Comparison of ENCODE assay signal across 22 cellular contexts in the genomic region with DNA sequence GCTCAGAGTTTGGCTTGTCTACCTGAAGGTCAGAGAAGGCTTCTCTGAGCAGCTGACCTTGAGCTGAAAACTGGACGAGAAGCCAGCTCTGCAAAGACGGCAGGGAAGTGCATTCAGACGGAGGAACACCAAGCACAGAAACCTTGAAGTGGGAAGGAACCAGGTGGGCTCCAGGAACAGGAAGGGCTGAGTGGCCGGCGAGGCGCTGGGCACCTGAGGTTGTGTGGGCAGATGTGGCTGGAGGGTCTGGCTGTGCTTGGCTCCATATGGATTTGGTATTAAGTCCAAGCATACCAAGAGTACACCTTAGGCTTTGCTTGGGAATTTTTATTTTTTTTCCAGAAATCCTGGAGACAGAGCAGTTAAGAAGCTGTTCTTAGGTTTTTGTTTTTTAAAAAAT.
DNase-seq lines count a peak whose midpoint lies in the region; ATAC-seq and TF ChIP-seq lines count a peak whose summit lies in the region.
"Had no signal": no experiment of that assay in that cellular context is flagged by ENCODE, and none has a peak within 500 bp of the region (broad histone marks: within the 10 kb centered on the region; RNA-seq: fewer than 3 reads in every experiment).

No MANE protein-coding gene starts in this region.

- H2AFZ ChIP-seq in mesenchymal stem cell (ENCODE audit: low read depth, low read length): no peak overlapping the region
- H2AFZ ChIP-seq: PC-9 had no signal

- H2BK5ac ChIP-seq in mesenchymal stem cell (ENCODE audit: low read depth, low read length, poor library complexity, severe bottlenecking): peak overlapping the region; percentile 57

- H3K9me3 ChIP-seq in heart right ventricle: peaks cover 0 to 6% (median 0%) of the 10 kb centered on the region in 11 donors
- peaks cover 4% of the 10 kb centered on the region for H3K9me3 ChIP-seq in mesenchymal stem cell (ENCODE audit: control insufficient read depth, low read length)
- H3K9me3 ChIP-seq in stomach: no peaks in the 10 kb centered on the region
- H3K9me3 ChIP-seq: transverse colon had no signal

- H3K4me2 ChIP-seq in mesenchymal stem cell (ENCODE audit: low read length, poor library complexity, severe bottlenecking): no peak overlapping the region
- H3K4me2 ChIP-seq: PC-9, smooth muscle cell had no signal

- peak overlapping the region; percentile 91 for H2AK5ac ChIP-seq in mesenchymal stem cell (ENCODE audit: low read length, severe bottlenecking)

- H4K8ac ChIP-seq in mesenchymal stem cell (ENCODE audit: low read length): peak overlapping the region; percentile 73

- no peaks in the 10 kb centered on the region for H3K79me1 ChIP-seq in mesenchymal stem cell (replicated peaks; ENCODE audit: low read length, poor library complexity, severe bottlenecking)

- peak overlapping the region; percentile 22 for H2BK120ac ChIP-seq in mesenchymal stem cell (ENCODE audit: low read depth, low read length)

- H3K18ac ChIP-seq in mesenchymal stem cell (ENCODE audit: low read depth in 1 of 2, low read length in 2 of 2): peak overlapping the region; percentile 63 to 81

- no peak overlapping the region for H3K4me3 ChIP-seq in heart right ventricle
- H3K4me3 ChIP-seq in mesenchymal stem cell (ENCODE audit: insufficient read depth in 1 of 2, low read depth in 1 of 2, low read length in 2 of 2): no peak overlapping the region
- no peak overlapping the region for H3K4me3 ChIP-seq in stomach
- H3K4me3 ChIP-seq: PC-9, smooth muscle cell, transverse colon had no signal

- TF ChIP-seq POLR2A in stomach (IDR thresholded peaks at IDR 0.05): no peak

- H3K4me1 ChIP-seq in heart right ventricle (peaks cover 0 to 61% (median 23%) of the 10 kb centered on the region in 9 donors), mesenchymal stem cell (ENCODE audit: control insufficient read depth, insufficient read depth, low read depth, low read length) (peaks cover 55% of the 10 kb centered on the region), stomach (peaks cover 21 to 45% (median 34%) of the 10 kb centered on the region in 4 donors)

- no peak for TF ChIP-seq EP300 in stomach (IDR thresholded peaks at IDR 0.05)

- peak overlapping the region in 5 of 10 donors; percentile 1 to 60 (median 21) for H3K27ac ChIP-seq in heart right ventricle
- H3K27ac ChIP-seq in mesenchymal stem cell (ENCODE audit: low read length, poor library complexity, severe bottlenecking): peak overlapping the region; percentile 91
- H3K27ac ChIP-seq in stomach: peak overlapping the region in 3 of 5 donors; percentile 15 to 49 (median 26)
- H3K27ac ChIP-seq: PC-9, transverse colon had no signal

- peak overlapping the region; percentile 46 to 89 for H2BK12ac ChIP-seq in mesenchymal stem cell (ENCODE audit: low read length in 2 of 2)

- no peak overlapping the region for H2BK15ac ChIP-seq in mesenchymal stem cell (ENCODE audit: low read depth, poor library complexity, severe bottlenecking)

- peak overlapping the region; percentile 40 to 88 (median 71) for H3K27ac Mint-ChIP-seq in brain
- peak overlapping the region in 1 of 10 donors; percentile 86 for H3K27ac Mint-ChIP-seq in naive thymus-derived CD8-positive, alpha-beta T cell
- H3K27ac Mint-ChIP-seq: activated CD4-positive, alpha-beta T cell treated with anti-CD3 and anti-CD28 coated beads, Interleukin-2, amount 10 ng/mL, durations not matched to agents 24 days and 14 days; T-helper 1 cell treated with Interleukin-12 subunit alpha and Interleukin-12 subunit beta and Interleukin-4 antibody, amounts not matched to agents 30 μg/mL and 1 μg/mL, for 36 hours had no signal

- intact Hi-C loops in Right ventricle myocardium inferior (cut with DNase I): no loop called here
- intact Hi-C loops in heart right ventricle (cut with DNase I): loop anchor here in 1 of 10 donors (5.0 kb wide), 1 partner anchor 46 kb away; no protein-coding TSS in a partner anchor
- intact Hi-C loops in stomach (cut with DNase I; ENCODE audit: low total_unique reads): no loop called here

- ATAC-seq in Right ventricle myocardium inferior: no peak
- ATAC-seq in heart right ventricle: no peak
- no peak for ATAC-seq in HG02623 (IDR thresholded peaks at IDR 0.05; ENCODE audit: unreplicated experiment)
- ATAC-seq in naive thymus-derived CD8-positive, alpha-beta T cell: no peak

- H3K27me3 ChIP-seq in heart right ventricle (no peaks in the 10 kb centered on the region), mesenchymal stem cell (ENCODE audit: control insufficient read depth in 1 of 2, insufficient read depth in 1 of 2, low read length in 2 of 2) (no peaks in the 10 kb centered on the region), stomach (no peaks in the 10 kb centered on the region)
- H3K27me3 ChIP-seq: transverse colon had no signal

- H3K36me3 ChIP-seq in heart right ventricle (no peaks in the 10 kb centered on the region), mesenchymal stem cell (ENCODE audit: control insufficient read depth in 1 of 2, insufficient read depth in 2 of 2, low read depth in 1 of 2, low read length in 2 of 2) (no peaks in the 10 kb centered on the region), stomach (no peaks in the 10 kb centered on the region)
- H3K36me3 ChIP-seq: transverse colon had no signal

- H3K9ac ChIP-seq in mesenchymal stem cell (ENCODE audit: low read length): no peak overlapping the region

- peaks cover 0 to 20% (median 4%) of the 10 kb centered on the region in 5 experiments for H3K9me3 Mint-ChIP-seq in brain
- no peaks in the 10 kb centered on the region for H3K9me3 Mint-ChIP-seq in naive thymus-derived CD8-positive, alpha-beta T cell
- H3K9me3 Mint-ChIP-seq: activated CD4-positive, alpha-beta T cell treated with anti-CD3 and anti-CD28 coated beads, Interleukin-2, amount 10 ng/mL, durations not matched to agents 24 days and 14 days; T-helper 1 cell treated with Interleukin-12 subunit alpha and Interleukin-12 subunit beta and Interleukin-4 antibody, amounts not matched to agents 30 μg/mL and 1 μg/mL, for 36 hours had no signal

- no peak for TF ChIP-seq CTCF in heart right ventricle (IDR thresholded peaks at IDR 0.05)
- no peak for TF ChIP-seq CTCF in brain (conservative IDR thresholded peaks at IDR 0.05)
- no peak for TF ChIP-seq CTCF in stomach (IDR thresholded peaks at IDR 0.05)

- 59 to 60% methylated on average over 6 of the region's 6 CpGs for WGBS in heart right ventricle, 2 donors
- 88% methylated on average over 6 of the region's 6 CpGs for WGBS in mesenchymal stem cell
- WGBS in stomach, 5 donors: 54 to 79% (median 58%) methylated on average over 6 of the region's 6 CpGs

- H3K27me3 Mint-ChIP-seq in brain: peaks cover 4% of the 10 kb centered on the region
- no peaks in the 10 kb centered on the region for H3K27me3 Mint-ChIP-seq in naive thymus-derived CD8-positive, alpha-beta T cell

- H3K4me1 Mint-ChIP-seq in brain: peaks cover 35% of the 10 kb centered on the region
- peaks cover 6 to 34% (median 28%) of the 10 kb centered on the region in 4 donors for H3K4me1 Mint-ChIP-seq in naive thymus-derived CD8-positive, alpha-beta T cell

- H4K91ac ChIP-seq in mesenchymal stem cell (ENCODE audit: low read length): peak overlapping the region; percentile 77

- DNase-seq in Right ventricle myocardium inferior (ENCODE audit: missing footprints): peak; percentile 41
- DNase-seq in heart right ventricle: no peak
- no peak for DNase-seq in mesenchymal stem cell
- DNase-seq in stomach: no peak
- DNase-seq in NCI-H146 (lab: John Stamatoyannopoulos, UW): no peak
- DNase-seq in naive thymus-derived CD8-positive, alpha-beta T cell: no peak
- DNase-seq: 8988T; activated CD4-positive, alpha-beta T cell treated with anti-CD3 and anti-CD28 coated beads, Interleukin-2, amount 10 ng/mL, durations not matched to agents 24 days and 14 days; activated naive CD4-positive, alpha-beta T cell treated with anti-CD3 and anti-CD28 coated beads, Interleukin-2, amount 50 U/mL, for 16 hours; Calu3; NCI-H1092; NCI-H2029 treated with DMSO at 0.1 percent for 48 hours; NCI-H345; NCI-H774; PC-9; stimulated activated CD4-positive, alpha-beta T cell treated with anti-CD3 and anti-CD28 coated beads, Interleukin-4, amount 100 ng/mL, for 24 hours; stimulated activated naive CD4-positive, alpha-beta T cell treated with Interleukin-2 at 50 U/mL for 16 hours; transverse colon had no signal

- H3K4ac ChIP-seq in mesenchymal stem cell (ENCODE audit: low read depth in 1 of 2, low read length in 2 of 2): peak overlapping the region in 1 of 2 experiments; percentile 70

- POLR2A ChIA-PET in naive thymus-derived CD8-positive, alpha-beta T cell (lab: Charles Lee): no interaction called here

- H3K36me3 Mint-ChIP-seq in brain: no peaks in the 10 kb centered on the region
- no peaks in the 10 kb centered on the region for H3K36me3 Mint-ChIP-seq in naive thymus-derived CD8-positive, alpha-beta T cell

- no peak overlapping the region for H3K4me3 Mint-ChIP-seq in brain
- H3K4me3 Mint-ChIP-seq in naive thymus-derived CD8-positive, alpha-beta T cell: no peak overlapping the region
- H3K4me3 Mint-ChIP-seq: activated CD4-positive, alpha-beta T cell treated with anti-CD3 and anti-CD28 coated beads, Interleukin-2, amount 10 ng/mL, durations not matched to agents 24 days and 14 days; T-helper 1 cell treated with Interleukin-12 subunit alpha and Interleukin-12 subunit beta and Interleukin-4 antibody, amounts not matched to agents 30 μg/mL and 1 μg/mL, for 36 hours had no signal

- H3K14ac ChIP-seq in mesenchymal stem cell (ENCODE audit: low read length in 2 of 2): no peak overlapping the region

- peak overlapping the region in 1 of 2 experiments; percentile 57 for H3K23ac ChIP-seq in mesenchymal stem cell (ENCODE audit: low read length in 2 of 2)
